ENCODE assay signal across 1 cellular context in the genomic region with DNA sequence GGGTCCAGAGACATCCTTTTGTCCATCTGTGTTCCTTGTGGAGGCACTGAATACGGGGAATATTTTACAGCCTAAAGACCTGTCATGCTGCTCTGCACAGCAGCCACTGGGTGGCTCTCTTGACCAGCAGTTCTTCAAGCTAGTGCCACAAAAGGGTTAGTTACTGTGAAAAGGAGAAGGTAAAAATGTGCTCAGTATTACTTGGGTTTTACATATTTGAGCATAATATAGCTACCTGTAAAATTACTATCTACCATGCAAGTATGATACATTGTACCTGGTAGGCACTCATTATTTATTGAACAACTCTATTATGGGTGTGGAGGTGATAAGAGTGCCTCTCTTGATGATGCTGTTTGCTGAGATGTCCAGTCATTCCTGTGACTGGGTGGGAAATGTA.
TF ChIP-seq lines count a peak whose summit lies in the region.

No MANE protein-coding gene starts in this region.

TF ChIP-seq in HepG2, 621 proteins besides CTCF, POLR2A, EP300 and RAD21 (continued from another document and continues in another):
- TF ChIP-seq GATAD2A (CRISPR knock-in tag; IDR thresholded peaks at IDR 0.05) (peak; percentile 67; the same call in 1 of the 2 replicates), ERF (CRISPR knock-in tag; IDR thresholded peaks at IDR 0.05) (peak; percentile 65; the same call in 1 of the 2 replicates), EEA1 (CRISPR knock-in tag; IDR thresholded peaks at IDR 0.05; ENCODE audit: borderline replicate concordance) (no peak), SUZ12 (IDR thresholded peaks at IDR 0.05; ENCODE audit: low read depth, low read length) (no peak), ZNF550 (CRISPR knock-in tag; IDR thresholded peaks at IDR 0.05; ENCODE audit: borderline replicate concordance) (no peak), ZNF510 (CRISPR knock-in tag; IDR thresholded peaks at IDR 0.05; ENCODE audit: low read depth) (no peak), RXRB (CRISPR knock-in tag; IDR thresholded peaks at IDR 0.05; ENCODE audit: borderline replicate concordance) (peak; percentile 76), ZNF292 (CRISPR knock-in tag; IDR thresholded peaks at IDR 0.05; ENCODE audit: borderline replicate concordance, low read depth) (no peak), YEATS2 (CRISPR knock-in tag; IDR thresholded peaks at IDR 0.05; ENCODE audit: borderline replicate concordance) (peak; percentile 19; the same call in 1 of the 2 replicates), ZNF569 (CRISPR knock-in tag; IDR thresholded peaks at IDR 0.05; ENCODE audit: borderline replicate concordance) (peak; percentile 37; the same call in 1 of the 2 replicates), TBL1XR1 (IDR thresholded peaks at IDR 0.05; ENCODE audit: borderline replicate concordance, low read length, partially characterized antibody) (no peak), RELA (CRISPR knock-in tag; IDR thresholded peaks at IDR 0.05) (no peak), ZNF263 (CRISPR knock-in tag; IDR thresholded peaks at IDR 0.05) (no peak), MXD4 (CRISPR knock-in tag; IDR thresholded peaks at IDR 0.05) (0 out of 2 replicates have a peak, but pooled peaks have one; percentile 70), MLLT10 (CRISPR knock-in tag; IDR thresholded peaks at IDR 0.05) (no peak), PHF8 (CRISPR knock-in tag; IDR thresholded peaks at IDR 0.05) (no peak), PPARG (CRISPR knock-in tag; conservative IDR thresholded peaks at IDR 0.05) (peak; percentile 80), ISX (CRISPR knock-in tag; conservative IDR thresholded peaks at IDR 0.05) (no peak), ZNF468 (CRISPR knock-in tag; IDR thresholded peaks at IDR 0.05) (no peak), HNF4A (CRISPR knock-in tag; IDR thresholded peaks at IDR 0.05) (no peak), ZNF7 (CRISPR knock-in tag; IDR thresholded peaks at IDR 0.05) (no peak), ZNF460 (CRISPR knock-in tag; IDR thresholded peaks at IDR 0.05; ENCODE audit: borderline replicate concordance) (no peak), ATRX (CRISPR knock-in tag; IDR thresholded peaks at IDR 0.05; ENCODE audit: borderline replicate concordance) (no peak), SALL2 (CRISPR knock-in tag; IDR thresholded peaks at IDR 0.05) (no peak), NONO (IDR thresholded peaks at IDR 0.05) (no peak), NONO (CRISPR knock-in tag; conservative IDR thresholded peaks at IDR 0.05) (0 out of 2 replicates have a peak, but pooled peaks have one; percentile 63), ZNF883 (CRISPR knock-in tag; IDR thresholded peaks at IDR 0.05; ENCODE audit: not compliant biosample characterization) (no peak), MIER3 (CRISPR knock-in tag; IDR thresholded peaks at IDR 0.05; ENCODE audit: borderline replicate concordance) (no peak), SSRP1 (CRISPR knock-in tag; IDR thresholded peaks at IDR 0.05) (no peak), ZSCAN20 (CRISPR knock-in tag; IDR thresholded peaks at IDR 0.05; ENCODE audit: borderline replicate concordance) (no peak), ZNF260 (CRISPR knock-in tag; IDR thresholded peaks at IDR 0.05; ENCODE audit: borderline replicate concordance, low read depth) (no peak), MEIS1 (CRISPR knock-in tag; IDR thresholded peaks at IDR 0.05; ENCODE audit: borderline replicate concordance) (no peak), ZSCAN29 (CRISPR knock-in tag; conservative IDR thresholded peaks at IDR 0.05) (no peak), ZNF296 (CRISPR knock-in tag; conservative IDR thresholded peaks at IDR 0.05) (no peak)
- TF ChIP-seq, protein P1, sequence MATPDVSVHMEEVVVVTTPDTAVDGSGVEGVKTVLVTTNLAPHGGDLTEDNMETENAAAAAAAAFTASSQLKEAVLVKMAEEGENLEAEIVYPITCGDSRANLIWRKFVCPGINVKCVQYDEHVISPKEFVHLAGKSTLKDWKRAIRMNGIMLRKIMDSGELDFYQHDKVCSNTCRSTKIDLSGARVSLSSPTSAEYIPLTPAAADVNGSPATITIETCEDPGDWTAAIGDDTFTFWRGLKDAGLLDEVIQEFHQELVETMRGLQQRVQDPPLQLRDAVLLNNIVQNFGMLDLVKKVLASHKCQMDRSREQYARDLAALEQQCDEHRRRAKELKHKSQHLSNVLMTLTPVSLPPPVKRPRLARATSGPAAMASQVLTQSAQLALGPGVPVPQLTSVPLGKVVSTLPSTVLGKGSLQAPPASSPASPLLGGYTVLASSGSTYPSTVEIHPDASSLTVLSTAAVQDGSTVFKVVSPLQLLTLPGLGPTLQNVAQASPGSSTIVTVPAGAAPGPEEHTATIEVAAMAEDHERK (CRISPR knock-in tag; IDR thresholded peaks at IDR 0.05; ENCODE audit: low read depth), result no peak
- TF ChIP-seq, protein P2, sequence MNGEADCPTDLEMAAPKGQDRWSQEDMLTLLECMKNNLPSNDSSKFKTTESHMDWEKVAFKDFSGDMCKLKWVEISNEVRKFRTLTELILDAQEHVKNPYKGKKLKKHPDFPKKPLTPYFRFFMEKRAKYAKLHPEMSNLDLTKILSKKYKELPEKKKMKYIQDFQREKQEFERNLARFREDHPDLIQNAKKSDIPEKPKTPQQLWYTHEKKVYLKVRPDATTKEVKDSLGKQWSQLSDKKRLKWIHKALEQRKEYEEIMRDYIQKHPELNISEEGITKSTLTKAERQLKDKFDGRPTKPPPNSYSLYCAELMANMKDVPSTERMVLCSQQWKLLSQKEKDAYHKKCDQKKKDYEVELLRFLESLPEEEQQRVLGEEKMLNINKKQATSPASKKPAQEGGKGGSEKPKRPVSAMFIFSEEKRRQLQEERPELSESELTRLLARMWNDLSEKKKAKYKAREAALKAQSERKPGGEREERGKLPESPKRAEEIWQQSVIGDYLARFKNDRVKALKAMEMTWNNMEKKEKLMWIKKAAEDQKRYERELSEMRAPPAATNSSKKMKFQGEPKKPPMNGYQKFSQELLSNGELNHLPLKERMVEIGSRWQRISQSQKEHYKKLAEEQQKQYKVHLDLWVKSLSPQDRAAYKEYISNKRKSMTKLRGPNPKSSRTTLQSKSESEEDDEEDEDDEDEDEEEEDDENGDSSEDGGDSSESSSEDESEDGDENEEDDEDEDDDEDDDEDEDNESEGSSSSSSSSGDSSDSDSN (CRISPR knock-in tag; IDR thresholded peaks at IDR 0.05), result no peak
- TF ChIP-seq, protein P3, sequence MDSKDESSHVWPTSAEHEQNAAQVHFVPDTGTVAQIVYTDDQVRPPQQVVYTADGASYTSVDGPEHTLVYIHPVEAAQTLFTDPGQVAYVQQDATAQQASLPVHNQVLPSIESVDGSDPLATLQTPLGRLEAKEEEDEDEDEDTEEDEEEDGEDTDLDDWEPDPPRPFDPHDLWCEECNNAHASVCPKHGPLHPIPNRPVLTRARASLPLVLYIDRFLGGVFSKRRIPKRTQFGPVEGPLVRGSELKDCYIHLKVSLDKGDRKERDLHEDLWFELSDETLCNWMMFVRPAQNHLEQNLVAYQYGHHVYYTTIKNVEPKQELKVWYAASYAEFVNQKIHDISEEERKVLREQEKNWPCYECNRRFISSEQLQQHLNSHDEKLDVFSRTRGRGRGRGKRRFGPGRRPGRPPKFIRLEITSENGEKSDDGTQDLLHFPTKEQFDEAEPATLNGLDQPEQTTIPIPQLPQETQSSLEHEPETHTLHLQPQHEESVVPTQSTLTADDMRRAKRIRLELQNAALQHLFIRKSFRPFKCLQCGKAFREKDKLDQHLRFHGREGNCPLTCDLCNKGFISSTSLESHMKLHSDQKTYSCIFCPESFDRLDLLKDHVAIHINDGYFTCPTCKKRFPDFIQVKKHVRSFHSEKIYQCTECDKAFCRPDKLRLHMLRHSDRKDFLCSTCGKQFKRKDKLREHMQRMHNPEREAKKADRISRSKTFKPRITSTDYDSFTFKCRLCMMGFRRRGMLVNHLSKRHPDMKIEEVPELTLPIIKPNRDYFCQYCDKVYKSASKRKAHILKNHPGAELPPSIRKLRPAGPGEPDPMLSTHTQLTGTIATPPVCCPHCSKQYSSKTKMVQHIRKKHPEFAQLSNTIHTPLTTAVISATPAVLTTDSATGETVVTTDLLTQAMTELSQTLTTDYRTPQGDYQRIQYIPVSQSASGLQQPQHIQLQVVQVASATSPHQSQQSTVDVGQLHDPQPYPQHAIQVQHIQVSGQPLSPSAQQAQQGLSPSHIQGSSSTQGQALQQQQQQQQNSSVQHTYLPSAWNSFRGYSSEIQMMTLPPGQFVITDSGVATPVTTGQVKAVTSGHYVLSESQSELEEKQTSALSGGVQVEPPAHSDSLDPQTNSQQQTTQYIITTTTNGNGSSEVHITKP (CRISPR knock-in tag; IDR thresholded peaks at IDR 0.05; ENCODE audit: low read depth), result no peak; the same call in 1 of the 2 replicates
- TF ChIP-seq, protein P4, sequence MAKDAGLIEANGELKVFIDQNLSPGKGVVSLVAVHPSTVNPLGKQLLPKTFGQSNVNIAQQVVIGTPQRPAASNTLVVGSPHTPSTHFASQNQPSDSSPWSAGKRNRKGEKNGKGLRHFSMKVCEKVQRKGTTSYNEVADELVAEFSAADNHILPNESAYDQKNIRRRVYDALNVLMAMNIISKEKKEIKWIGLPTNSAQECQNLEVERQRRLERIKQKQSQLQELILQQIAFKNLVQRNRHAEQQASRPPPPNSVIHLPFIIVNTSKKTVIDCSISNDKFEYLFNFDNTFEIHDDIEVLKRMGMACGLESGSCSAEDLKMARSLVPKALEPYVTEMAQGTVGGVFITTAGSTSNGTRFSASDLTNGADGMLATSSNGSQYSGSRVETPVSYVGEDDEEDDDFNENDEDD (CRISPR knock-in tag; IDR thresholded peaks at IDR 0.05; ENCODE audit: borderline replicate concordance), result no peak
- TF ChIP-seq, protein P5, sequence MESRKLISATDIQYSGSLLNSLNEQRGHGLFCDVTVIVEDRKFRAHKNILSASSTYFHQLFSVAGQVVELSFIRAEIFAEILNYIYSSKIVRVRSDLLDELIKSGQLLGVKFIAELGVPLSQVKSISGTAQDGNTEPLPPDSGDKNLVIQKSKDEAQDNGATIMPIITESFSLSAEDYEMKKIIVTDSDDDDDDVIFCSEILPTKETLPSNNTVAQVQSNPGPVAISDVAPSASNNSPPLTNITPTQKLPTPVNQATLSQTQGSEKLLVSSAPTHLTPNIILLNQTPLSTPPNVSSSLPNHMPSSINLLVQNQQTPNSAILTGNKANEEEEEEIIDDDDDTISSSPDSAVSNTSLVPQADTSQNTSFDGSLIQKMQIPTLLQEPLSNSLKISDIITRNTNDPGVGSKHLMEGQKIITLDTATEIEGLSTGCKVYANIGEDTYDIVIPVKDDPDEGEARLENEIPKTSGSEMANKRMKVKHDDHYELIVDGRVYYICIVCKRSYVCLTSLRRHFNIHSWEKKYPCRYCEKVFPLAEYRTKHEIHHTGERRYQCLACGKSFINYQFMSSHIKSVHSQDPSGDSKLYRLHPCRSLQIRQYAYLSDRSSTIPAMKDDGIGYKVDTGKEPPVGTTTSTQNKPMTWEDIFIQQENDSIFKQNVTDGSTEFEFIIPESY (CRISPR knock-in tag; IDR thresholded peaks at IDR 0.05), result peak; percentile 32; the same call in 1 of the 2 replicates
- TF ChIP-seq, protein P6, sequence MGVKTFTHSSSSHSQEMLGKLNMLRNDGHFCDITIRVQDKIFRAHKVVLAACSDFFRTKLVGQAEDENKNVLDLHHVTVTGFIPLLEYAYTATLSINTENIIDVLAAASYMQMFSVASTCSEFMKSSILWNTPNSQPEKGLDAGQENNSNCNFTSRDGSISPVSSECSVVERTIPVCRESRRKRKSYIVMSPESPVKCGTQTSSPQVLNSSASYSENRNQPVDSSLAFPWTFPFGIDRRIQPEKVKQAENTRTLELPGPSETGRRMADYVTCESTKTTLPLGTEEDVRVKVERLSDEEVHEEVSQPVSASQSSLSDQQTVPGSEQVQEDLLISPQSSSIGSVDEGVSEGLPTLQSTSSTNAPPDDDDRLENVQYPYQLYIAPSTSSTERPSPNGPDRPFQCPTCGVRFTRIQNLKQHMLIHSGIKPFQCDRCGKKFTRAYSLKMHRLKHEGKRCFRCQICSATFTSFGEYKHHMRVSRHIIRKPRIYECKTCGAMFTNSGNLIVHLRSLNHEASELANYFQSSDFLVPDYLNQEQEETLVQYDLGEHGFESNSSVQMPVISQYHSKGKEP (CRISPR knock-in tag; IDR thresholded peaks at IDR 0.05), result no peak
- TF ChIP-seq, protein P7, sequence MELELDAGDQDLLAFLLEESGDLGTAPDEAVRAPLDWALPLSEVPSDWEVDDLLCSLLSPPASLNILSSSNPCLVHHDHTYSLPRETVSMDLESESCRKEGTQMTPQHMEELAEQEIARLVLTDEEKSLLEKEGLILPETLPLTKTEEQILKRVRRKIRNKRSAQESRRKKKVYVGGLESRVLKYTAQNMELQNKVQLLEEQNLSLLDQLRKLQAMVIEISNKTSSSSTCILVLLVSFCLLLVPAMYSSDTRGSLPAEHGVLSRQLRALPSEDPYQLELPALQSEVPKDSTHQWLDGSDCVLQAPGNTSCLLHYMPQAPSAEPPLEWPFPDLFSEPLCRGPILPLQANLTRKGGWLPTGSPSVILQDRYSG (CRISPR knock-in tag; IDR thresholded peaks at IDR 0.05), result no peak
- TF ChIP-seq, protein P8, sequence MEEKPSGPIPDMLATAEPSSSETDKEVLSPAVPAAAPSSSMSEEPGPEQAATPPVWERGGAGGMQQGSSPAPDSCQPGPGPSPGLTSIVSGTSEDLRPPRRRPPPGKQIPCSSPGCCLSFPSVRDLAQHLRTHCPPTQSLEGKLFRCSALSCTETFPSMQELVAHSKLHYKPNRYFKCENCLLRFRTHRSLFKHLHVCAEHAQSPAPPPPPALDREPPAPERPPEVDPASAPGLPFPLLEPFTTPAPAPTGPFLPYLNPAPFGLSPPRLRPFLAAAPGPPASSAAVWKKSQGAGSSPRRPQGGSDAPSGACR (CRISPR knock-in tag; IDR thresholded peaks at IDR 0.05), result peak; percentile 48; the same call in 1 of the 2 replicates
- TF ChIP-seq, protein P9, sequence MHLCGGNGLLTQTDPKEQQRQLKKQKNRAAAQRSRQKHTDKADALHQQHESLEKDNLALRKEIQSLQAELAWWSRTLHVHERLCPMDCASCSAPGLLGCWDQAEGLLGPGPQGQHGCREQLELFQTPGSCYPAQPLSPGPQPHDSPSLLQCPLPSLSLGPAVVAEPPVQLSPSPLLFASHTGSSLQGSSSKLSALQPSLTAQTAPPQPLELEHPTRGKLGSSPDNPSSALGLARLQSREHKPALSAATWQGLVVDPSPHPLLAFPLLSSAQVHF (CRISPR knock-in tag; IDR thresholded peaks at IDR 0.05), result no peak
- TF ChIP-seq, protein P10, sequence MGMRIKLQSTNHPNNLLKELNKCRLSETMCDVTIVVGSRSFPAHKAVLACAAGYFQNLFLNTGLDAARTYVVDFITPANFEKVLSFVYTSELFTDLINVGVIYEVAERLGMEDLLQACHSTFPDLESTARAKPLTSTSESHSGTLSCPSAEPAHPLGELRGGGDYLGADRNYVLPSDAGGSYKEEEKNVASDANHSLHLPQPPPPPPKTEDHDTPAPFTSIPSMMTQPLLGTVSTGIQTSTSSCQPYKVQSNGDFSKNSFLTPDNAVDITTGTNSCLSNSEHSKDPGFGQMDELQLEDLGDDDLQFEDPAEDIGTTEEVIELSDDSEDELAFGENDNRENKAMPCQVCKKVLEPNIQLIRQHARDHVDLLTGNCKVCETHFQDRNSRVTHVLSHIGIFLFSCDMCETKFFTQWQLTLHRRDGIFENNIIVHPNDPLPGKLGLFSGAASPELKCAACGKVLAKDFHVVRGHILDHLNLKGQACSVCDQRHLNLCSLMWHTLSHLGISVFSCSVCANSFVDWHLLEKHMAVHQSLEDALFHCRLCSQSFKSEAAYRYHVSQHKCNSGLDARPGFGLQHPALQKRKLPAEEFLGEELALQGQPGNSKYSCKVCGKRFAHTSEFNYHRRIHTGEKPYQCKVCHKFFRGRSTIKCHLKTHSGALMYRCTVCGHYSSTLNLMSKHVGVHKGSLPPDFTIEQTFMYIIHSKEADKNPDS (CRISPR knock-in tag; IDR thresholded peaks at IDR 0.05), result no peak
